In the genomic region with DNA sequence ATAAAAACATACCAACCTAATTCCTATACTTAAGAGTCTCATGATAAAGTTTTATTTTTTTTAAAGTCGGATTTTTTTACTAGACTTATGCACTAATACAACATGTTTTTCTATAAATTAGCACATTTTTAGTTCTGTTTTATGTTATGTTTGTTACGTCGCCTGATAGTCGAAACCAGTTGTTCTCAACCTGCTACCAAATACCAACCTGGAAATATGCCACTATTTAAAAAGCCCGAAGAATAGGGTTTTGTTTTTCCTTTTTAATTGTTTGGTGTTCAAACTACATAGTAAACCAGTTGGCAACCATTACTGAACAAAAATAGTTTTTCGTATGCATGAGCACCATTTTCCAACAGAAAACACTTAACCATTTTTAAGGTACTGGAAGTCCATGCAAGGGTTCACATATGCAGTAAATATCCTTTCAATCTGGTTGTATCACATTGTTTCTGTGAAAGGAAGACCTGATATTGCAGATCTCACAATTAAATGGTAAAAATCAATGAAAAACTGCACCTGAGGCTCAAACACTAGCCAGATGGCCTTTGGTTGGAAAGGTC, we compare ENCODE assay signal across 9 cellular contexts. TPM values are rescaled to one million over a fixed set of nuclear protein-coding genes. Genes with fewer than 3 reads are reported as not detected.
DNase-seq lines count a peak whose midpoint lies in the region; ATAC-seq and TF ChIP-seq lines count a peak whose summit lies in the region.
"Had no signal": no experiment of that assay in that cellular context is flagged by ENCODE, and none has a peak within 500 bp of the region (broad histone marks: within the 10 kb centered on the region; RNA-seq: fewer than 3 reads in every experiment).

No MANE protein-coding gene starts in this region.

- H3K27me3 ChIP-seq in heart left ventricle (no peaks in the 10 kb centered on the region), mononuclear cell (ENCODE audit: insufficient read depth, low read length) (peaks cover 24% of the 10 kb centered on the region)

- H3K4me1 ChIP-seq in heart left ventricle = peaks cover 0 to 38% (median 20%) of the 10 kb centered on the region in 12 donors
- peaks cover 25% of the 10 kb centered on the region for H3K4me1 ChIP-seq in mononuclear cell (ENCODE audit: insufficient read depth, low read length)
- H3K4me1 ChIP-seq in urinary bladder (ENCODE audit: insufficient read depth) = peaks cover 4% of the 10 kb centered on the region

- intact Hi-C loops in heart left ventricle (cut with DNase I) (loop anchor here in 7 of 10 donors (5.0 to 10.0 kb wide), 6 partner anchors 50 to 380 kb away; a partner anchor contains a TSS), Right ventricle myocardium inferior (cut with DNase I) (loop anchor here (5.0 kb wide), 3 partner anchors 43 to 383 kb away; a partner anchor contains a TSS)

- H3K27ac ChIP-seq in heart left ventricle (peak overlapping the region; percentile 88 to 97 (median 94)), urinary bladder (ENCODE audit: low read depth) (no peak overlapping the region)

- H3K9me3 ChIP-seq in heart left ventricle (no peaks in the 10 kb centered on the region), mononuclear cell (ENCODE audit: low read depth, low read length) (no peaks in the 10 kb centered on the region)

- WGBS in heart left ventricle, 4 donors = 48 to 54% (median 49%) methylated on average over 6 of the region's 6 CpGs
- 64% methylated on average over 6 of the region's 6 CpGs for WGBS in urinary bladder

- peaks cover 25% of the 10 kb centered on the region for H3K4me1 Mint-ChIP-seq in chondrocyte (ENCODE audit: low read depth)

- ATAC-seq in heart left ventricle = no peak
- ATAC-seq in Right ventricle myocardium inferior = no peak
- ATAC-seq in omental fat pad (ENCODE audit: low FRiP score) = no peak

- no peaks in the 10 kb centered on the region for H3K9me3 Mint-ChIP-seq in chondrocyte (ENCODE audit: low read depth)

- no peak for DNase-seq in heart left ventricle
- DNase-seq in Right ventricle myocardium inferior (ENCODE audit: missing footprints) = no peak
- no peak for DNase-seq in chondrocyte (ENCODE audit: low spot score)
- no peak for DNase-seq in omental fat pad (ENCODE audit: low spot score)
- no peak for DNase-seq in inferior parietal cortex (ENCODE audit: extremely low spot score)
- DNase-seq in dedifferentiated amniotic fluid mesenchymal stem cell (ENCODE audit: extremely low spot score) = no peak
- DNase-seq: kidney glomerular epithelial cell had no signal

- H3K27ac Mint-ChIP-seq in chondrocyte (ENCODE audit: unreplicated experiment) = peak overlapping the region; percentile 88

- peak overlapping the region; percentile 72 to 99 (median 85) for H3K4me3 ChIP-seq in heart left ventricle
- peak overlapping the region; percentile 50 for H3K4me3 ChIP-seq in mononuclear cell (ENCODE audit: low read length)
- peak overlapping the region; percentile 80 for H3K4me3 ChIP-seq in urinary bladder (ENCODE audit: low read depth, low read length)

- H3K36me3 Mint-ChIP-seq in chondrocyte (ENCODE audit: low read depth) = peaks cover 1% of the 10 kb centered on the region

- TF ChIP-seq POLR2A in heart left ventricle (IDR thresholded peaks at IDR 0.05) = no peak

- H3K36me3 ChIP-seq in heart left ventricle (no peaks in the 10 kb centered on the region), urinary bladder (ENCODE audit: insufficient read depth) (no peaks in the 10 kb centered on the region)

- peak overlapping the region; percentile 77 for H3K4me3 Mint-ChIP-seq in chondrocyte (ENCODE audit: unreplicated experiment)

- no peaks in the 10 kb centered on the region for H3K27me3 Mint-ChIP-seq in chondrocyte (ENCODE audit: low read depth)

- TF ChIP-seq CTCF in heart left ventricle (IDR thresholded peaks at IDR 0.05) (no peak), chondrocyte (IDR thresholded peaks at IDR 0.05) (no peak), omental fat pad (IDR thresholded peaks at IDR 0.05) (no peak)

RNA-seq across cellular contexts. Expression of a gene that starts 1.4 kb away (rescaled TPM):
- total RNA-seq in heart left ventricle (100 to 1,000 TPM in 1 of 9 donors, 10 to 100 TPM in 8; 29.2 to 103 (median 54.1) TPM), Right ventricle myocardium inferior (41.0 TPM), chondrocyte (59.5 to 80.1 TPM (median 61.9 TPM) in 3 replicates), mononuclear cell (18.1 TPM), urinary bladder (174 TPM), omental fat pad (100 to 1,000 TPM in 2 of 4 donors, 10 to 100 TPM in 2; 77.9 to 149 (median 98.3) TPM)
- polyA plus RNA-seq in heart left ventricle (10 to 100 TPM in 1 of 2 donors, 1 to 10 TPM in 1; 5.0 to 14.2 TPM), urinary bladder (20.6 TPM)
